18 cellular contexts compared by ENCODE assay signal in genomic region chr4:77449996-77450395, GRCh38.
"Had no signal": no experiment of that assay in that cellular context is flagged by ENCODE, and none has a peak within 500 bp of the region (broad histone marks: within the 10 kb centered on the region; RNA-seq: fewer than 3 reads in every experiment).

No MANE protein-coding gene starts in this region.

- H3K9me3 Mint-ChIP-seq: IgD-negative memory B cell had no signal

- DNase-seq: KBM-7, NCI-H1417 treated with DMSO at 0.1 percent for 48 hours, NCI-H146, NCI-H1694 treated with DMSO at 0.1 percent for 48 hours, NCI-H1930, NCI-H2081, NCI-H2107, NCI-H2227 treated with DMSO at 0.1 percent for 48 hours, NCI-H524, NCI-H69, NCI-H774, Right ventricle myocardium superior, RPMI8226, SIG-M5 had no signal

- H3K27ac ChIP-seq: HL-60, SJSA1, SK-N-MC had no signal

- H3K4me1 ChIP-seq: SJSA1 had no signal

- H3K4me3 Mint-ChIP-seq: IgD-negative memory B cell had no signal

- H3K4me3 ChIP-seq: SJSA1, SK-N-MC had no signal

- H3K4me1 Mint-ChIP-seq: IgD-negative memory B cell had no signal

- H3K36me3 ChIP-seq: SJSA1 had no signal

- H3K27ac Mint-ChIP-seq: IgD-negative memory B cell had no signal

- H3K9me3 ChIP-seq: SJSA1 had no signal
